ENCODE assay signal across 1 cellular context in genomic region chr2:109676346-109676897, GRCh38.
TF ChIP-seq lines count a peak whose summit lies in the region.

No MANE protein-coding gene starts in this region.

TF ChIP-seq in HepG2, 621 proteins besides CTCF, POLR2A, EP300 and RAD21 (continued from another document and continues in another):
- peak; percentile 20; the same call in 1 of the 2 replicates for TF ChIP-seq ZNF580 (CRISPR knock-in tag; IDR thresholded peaks at IDR 0.05; ENCODE audit: borderline replicate concordance, low read depth)
- TF ChIP-seq ZHX2 (IDR thresholded peaks at IDR 0.05; ENCODE audit: low read depth) = no peak
- TF ChIP-seq ZHX2 (CRISPR knock-in tag; IDR thresholded peaks at IDR 0.05; ENCODE audit: borderline replicate concordance) = no peak
- TF ChIP-seq PRDM10 (CRISPR knock-in tag; IDR thresholded peaks at IDR 0.05; ENCODE audit: low read depth) = no peak
- no peak for TF ChIP-seq CC2D1A (CRISPR knock-in tag; IDR thresholded peaks at IDR 0.05)
- TF ChIP-seq ZNF253 (CRISPR knock-in tag; IDR thresholded peaks at IDR 0.05; ENCODE audit: borderline replicate concordance) = no peak
- peak; percentile 30; the same call in 1 of the 2 replicates for TF ChIP-seq ZFP91 (CRISPR knock-in tag; IDR thresholded peaks at IDR 0.05; ENCODE audit: borderline replicate concordance)
- TF ChIP-seq DRAP1 (CRISPR knock-in tag; IDR thresholded peaks at IDR 0.05) = no peak
- TF ChIP-seq POGZ (CRISPR knock-in tag; IDR thresholded peaks at IDR 0.05) = peak; percentile 3; the same call in 1 of the 2 replicates
- no peak for TF ChIP-seq RFX1 (IDR thresholded peaks at IDR 0.05)
- 0 out of 2 replicates have a peak, but pooled peaks have one; percentile 2 for TF ChIP-seq NRL (CRISPR knock-in tag; IDR thresholded peaks at IDR 0.05; ENCODE audit: borderline replicate concordance)
- peak; percentile 13; the same call in 1 of the 2 replicates for TF ChIP-seq ARHGAP35 (CRISPR knock-in tag; IDR thresholded peaks at IDR 0.05; ENCODE audit: borderline replicate concordance)
- no peak for TF ChIP-seq ZNF432 (CRISPR knock-in tag; IDR thresholded peaks at IDR 0.05; ENCODE audit: borderline replicate concordance)
- TF ChIP-seq HNF4A (CRISPR knock-in tag; IDR thresholded peaks at IDR 0.05) = no peak
- no peak for TF ChIP-seq PCBP1 (IDR thresholded peaks at IDR 0.05; ENCODE audit: borderline replicate concordance, low read depth, low read length)
- no peak for TF ChIP-seq ATF7 (IDR thresholded peaks at IDR 0.05)
- 0 out of 2 replicates have a peak, but pooled peaks have one; percentile 42 for TF ChIP-seq ATF7 (CRISPR knock-in tag; IDR thresholded peaks at IDR 0.05)
- no peak for TF ChIP-seq SKIL (CRISPR knock-in tag; IDR thresholded peaks at IDR 0.05; ENCODE audit: borderline replicate concordance)
- no peak for TF ChIP-seq ZSCAN12 (CRISPR knock-in tag; IDR thresholded peaks at IDR 0.05)
- TF ChIP-seq ZFX (CRISPR knock-in tag; IDR thresholded peaks at IDR 0.05; ENCODE audit: low read depth) = 0 out of 2 replicates have a peak, but pooled peaks have one; percentile 34
- no peak for TF ChIP-seq NR2F6 (IDR thresholded peaks at IDR 0.05)
- no peak for TF ChIP-seq NR2F6 (CRISPR knock-in tag; IDR thresholded peaks at IDR 0.05)
- TF ChIP-seq POLR2AphosphoS5 (IDR thresholded peaks at IDR 0.05; ENCODE audit: low read depth, low read length) = no peak
- TF ChIP-seq TRIM24 (CRISPR knock-in tag; IDR thresholded peaks at IDR 0.05) = no peak
- TF ChIP-seq ZNF629 (CRISPR knock-in tag; conservative IDR thresholded peaks at IDR 0.05) = peak; percentile 21; the same call in 1 of the 2 replicates
- no peak for TF ChIP-seq GABPA (IDR thresholded peaks at IDR 0.05; ENCODE audit: low read depth, low read length)
- TF ChIP-seq GABPA (CRISPR knock-in tag; IDR thresholded peaks at IDR 0.05; ENCODE audit: low read depth) = no peak
- no peak for TF ChIP-seq DDIT3 (CRISPR knock-in tag; IDR thresholded peaks at IDR 0.05)
- no peak for TF ChIP-seq ZNF691 (CRISPR knock-in tag; IDR thresholded peaks at IDR 0.05; ENCODE audit: borderline replicate concordance, low read depth)
- TF ChIP-seq ZNF337 (CRISPR knock-in tag; IDR thresholded peaks at IDR 0.05; ENCODE audit: borderline replicate concordance, low read depth) = no peak
- no peak for TF ChIP-seq ZNF24 (IDR thresholded peaks at IDR 0.05)
- TF ChIP-seq GLI4 (CRISPR knock-in tag; IDR thresholded peaks at IDR 0.05; ENCODE audit: borderline replicate concordance) = 0 out of 2 replicates have a peak, but pooled peaks have one; percentile 45
- no peak for TF ChIP-seq CSRNP2 (CRISPR knock-in tag; conservative IDR thresholded peaks at IDR 0.05; ENCODE audit: low read depth)
- no peak for TF ChIP-seq MLLT10 (CRISPR knock-in tag; IDR thresholded peaks at IDR 0.05)
- 0 out of 2 replicates have a peak, but pooled peaks have one; percentile 66 for TF ChIP-seq ZNF224 (CRISPR knock-in tag; IDR thresholded peaks at IDR 0.05)
- TF ChIP-seq CENPT (CRISPR knock-in tag; IDR thresholded peaks at IDR 0.05; ENCODE audit: low read depth) = no peak
- no peak for TF ChIP-seq ZC3H13 (CRISPR knock-in tag; IDR thresholded peaks at IDR 0.05)
- no peak for TF ChIP-seq MTA3 (CRISPR knock-in tag; IDR thresholded peaks at IDR 0.05)
- TF ChIP-seq PBX2 (CRISPR knock-in tag; IDR thresholded peaks at IDR 0.05) = no peak
- TF ChIP-seq NFIB (CRISPR knock-in tag; IDR thresholded peaks at IDR 0.05; ENCODE audit: borderline replicate concordance) = no peak
- TF ChIP-seq TCF7 (IDR thresholded peaks at IDR 0.05; ENCODE audit: low read depth) = no peak
- no peak for TF ChIP-seq ZNF138 (CRISPR knock-in tag; IDR thresholded peaks at IDR 0.05; ENCODE audit: low read depth)
- TF ChIP-seq ZNF556 (CRISPR knock-in tag; IDR thresholded peaks at IDR 0.05; ENCODE audit: borderline replicate concordance) = no peak
- no peak for TF ChIP-seq REPIN1 (CRISPR knock-in tag; IDR thresholded peaks at IDR 0.05; ENCODE audit: borderline replicate concordance, low read depth)
- TF ChIP-seq SRSF1 (optimal IDR thresholded peaks at IDR 0.05; ENCODE audit: low read depth, low read length) = no peak
- TF ChIP-seq HDAC1 (CRISPR knock-in tag; IDR thresholded peaks at IDR 0.05) = peak; percentile 41; the same call in 1 of the 2 replicates
